ENCODE assay signal across 22 cellular contexts in the genomic region with DNA sequence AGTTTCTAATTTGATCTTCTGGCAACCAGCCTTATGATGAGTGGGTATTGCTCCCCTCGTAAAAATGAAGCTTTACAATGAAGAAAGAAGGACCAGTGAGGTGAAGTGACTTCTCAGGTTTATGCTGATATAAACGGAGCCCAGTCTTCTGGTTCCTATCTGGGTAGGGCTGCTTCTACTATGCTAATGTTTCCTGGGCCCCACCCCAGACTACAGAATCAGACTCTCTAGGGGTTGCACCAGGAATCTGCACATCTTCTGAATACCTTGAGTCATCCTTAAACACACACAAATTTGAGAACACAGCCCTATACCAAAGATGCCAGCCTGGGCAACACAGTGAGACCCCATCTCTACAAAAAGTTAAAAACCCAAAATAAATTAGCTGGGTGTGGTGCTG. TPM values are rescaled to one million over a fixed set of nuclear protein-coding genes. Genes with fewer than 3 reads are reported as not detected.
A peak's percentile ranks its signal among the peaks of the same experiment; 100 is the strongest.
DNase-seq lines count a peak whose midpoint lies in the region; ATAC-seq and TF ChIP-seq lines count a peak whose summit lies in the region.
"Had no signal": no experiment of that assay in that cellular context is flagged by ENCODE, and none has a peak within 500 bp of the region (broad histone marks: within the 10 kb centered on the region; RNA-seq: fewer than 3 reads in every experiment).

No MANE protein-coding gene starts in this region.

- intact Hi-C loops in PC-3 (cut with micrococcal nuclease) (no loop called here), esophagus squamous epithelium (cut with DNase I) (no loop called here), upper lobe of right lung (cut with DNase I) (no loop called here)

- H3K9ac ChIP-seq in PC-3 (ENCODE audit: low read length), result no peak overlapping the region
- H3K9ac ChIP-seq: BLaER1 treated with 17β-estradiol and CSF1 and Interleukin-3, amounts not matched to agents 10 nM and 100 nM had no signal

- no peak for TF ChIP-seq POLR2A in esophagus squamous epithelium (IDR thresholded peaks at IDR 0.05)

- H3K4me3 ChIP-seq in PC-3 (ENCODE audit: low read length) (no peak overlapping the region), esophagus squamous epithelium (no peak overlapping the region), upper lobe of right lung (no peak overlapping the region)
- H3K4me3 ChIP-seq: BLaER1 treated with 17β-estradiol and CSF1 and Interleukin-3, amounts not matched to agents 10 nM and 100 nM; SK-N-MC had no signal

- peak; percentile 61 for DNase-seq in DMS79 (lab: John Stamatoyannopoulos, UW)
- DNase-seq in DMS79 treated with DMSO at 0.1 percent for 48 hours (lab: John Stamatoyannopoulos, UW), result no peak
- DNase-seq in PC-3, result peak; percentile 30
- DNase-seq in esophagus squamous epithelium (lab: John Stamatoyannopoulos, UW), result no peak
- DNase-seq in upper lobe of right lung, result no peak
- DNase-seq in HuH-7.5 (ENCODE audit: low spot score), result no peak
- no peak for DNase-seq in NCI-H1694 treated with DMSO at 0.1 percent for 48 hours (lab: John Stamatoyannopoulos, UW)
- no peak for DNase-seq in C1 segment of cervical spinal cord (lab: John Stamatoyannopoulos, UW)
- DNase-seq: 8988T; CD8-positive, alpha-beta memory T cell; EL; GF-D8; GOT3; HCEC 1CT; NCI-H187; NCI-H2171; NCI-H526 treated with DMSO at 0.1 percent for 48 hours; SHP77 treated with DMSO at 0.1 percent for 48 hours; SW 1271 had no signal

- TF ChIP-seq CTCF in PC-3 (conservative IDR thresholded peaks at IDR 0.05; ENCODE audit: low read depth, low read length), result no peak
- TF ChIP-seq CTCF in esophagus squamous epithelium (IDR thresholded peaks at IDR 0.05), result no peak
- no peak for TF ChIP-seq CTCF in upper lobe of right lung (IDR thresholded peaks at IDR 0.05)

- H3K4me1 ChIP-seq in PC-3 (ENCODE audit: insufficient read depth, low read length) (peaks cover 27% of the 10 kb centered on the region), esophagus squamous epithelium (peaks cover 3 to 42% (median 7%) of the 10 kb centered on the region in 3 donors), upper lobe of right lung (peaks cover 3% of the 10 kb centered on the region)

- 60 to 79% methylated on average over 2 of the region's 2 CpGs for WGBS in esophagus squamous epithelium, 2 donors

- H3K79me2 ChIP-seq in PC-3 (ENCODE audit: low read length), result no peaks in the 10 kb centered on the region

- no TSS peak for BruUV-seq in PC-3 (replicated peaks; lab: Mats Ljungman, UMichigan)

- H3K27me3 ChIP-seq in PC-3 (ENCODE audit: low read length), result no peaks in the 10 kb centered on the region
- H3K27me3 ChIP-seq in esophagus squamous epithelium, result no peaks in the 10 kb centered on the region
- no peaks in the 10 kb centered on the region for H3K27me3 ChIP-seq in upper lobe of right lung
- H3K27me3 ChIP-seq: BLaER1 treated with 17β-estradiol and CSF1 and Interleukin-3, amounts not matched to agents 10 nM and 100 nM had no signal

- CTCF ChIA-PET in PC-3 (lab: Charles Lee), result no interaction called here

- peak overlapping the region; percentile 14; the same call in 1 of the 2 replicates for H3K4me2 ChIP-seq in PC-3 (ENCODE audit: low read length)
- H3K4me2 ChIP-seq: BLaER1 treated with 17β-estradiol and CSF1 and Interleukin-3, amounts not matched to agents 10 nM and 100 nM had no signal

- H3F3A ChIP-seq in PC-3 (ENCODE audit: low read length, unreplicated experiment), result no peaks in the 10 kb centered on the region

- no peaks in the 10 kb centered on the region for H3K36me3 ChIP-seq in PC-3 (ENCODE audit: low read depth, low read length)
- no peaks in the 10 kb centered on the region for H3K36me3 ChIP-seq in esophagus squamous epithelium
- H3K36me3 ChIP-seq in upper lobe of right lung, result no peaks in the 10 kb centered on the region

- no peaks in the 10 kb centered on the region for H3K9me2 ChIP-seq in PC-3 (replicated peaks; ENCODE audit: low read length)

- POLR2A ChIA-PET in PC-3 (lab: Charles Lee; ENCODE audit: unreplicated experiment), result no interaction called here

- H3K9me3 ChIP-seq in PC-3 (ENCODE audit: low read length) (no peaks in the 10 kb centered on the region), esophagus squamous epithelium (no peaks in the 10 kb centered on the region), upper lobe of right lung (no peaks in the 10 kb centered on the region)
- H3K9me3 ChIP-seq: BLaER1 treated with 17β-estradiol and CSF1 and Interleukin-3, amounts not matched to agents 10 nM and 100 nM had no signal

- peak overlapping the region; percentile 45 for H3K27ac ChIP-seq in PC-3 (ENCODE audit: low read length)
- peak overlapping the region; percentile 35 to 80 (median 60) for H3K27ac ChIP-seq in esophagus squamous epithelium
- H3K27ac ChIP-seq in upper lobe of right lung, result peak overlapping the region; percentile 24
- H3K27ac ChIP-seq: BLaER1 treated with 17β-estradiol and CSF1 and Interleukin-3, amounts not matched to agents 10 nM and 100 nM; RWPE1; SK-N-MC had no signal

- no peak overlapping the region for H2AFZ ChIP-seq in PC-3 (ENCODE audit: low read length)

- H4K20me1 ChIP-seq in PC-3 (ENCODE audit: low read length), result no peaks in the 10 kb centered on the region
- H4K20me1 ChIP-seq: BLaER1 treated with 17β-estradiol and CSF1 and Interleukin-3, amounts not matched to agents 10 nM and 100 nM had no signal

- ATAC-seq in PC-3, result peak; percentile 59
- no peak for ATAC-seq in upper lobe of right lung

RNA-seq across cellular contexts. Expression of a gene that starts 16.2 kb away (rescaled TPM):
- total RNA-seq in PC-3 (2014; rRNA removed) (249 and 291 TPM in 2 replicates), esophagus squamous epithelium (100 to 1,000 TPM; 467 to 654 (median 574) TPM), upper lobe of right lung (394 TPM)

RNA-seq across cellular contexts. Expression of a gene that starts 51.0 kb away (rescaled TPM):
- 3.2 and 4.4 TPM in 2 replicates for total RNA-seq in PC-3 (2014; rRNA removed)
- total RNA-seq in esophagus squamous epithelium, result 10 to 100 TPM in 3 of 4 donors, 1 to 10 TPM in 1; 7.1 to 35.3 (median 15.2) TPM
- total RNA-seq in upper lobe of right lung, result 24.0 TPM

RNA-seq across cellular contexts. Expression of a gene that starts 51.1 kb away (rescaled TPM):
- 20.9 and 27.6 TPM in 2 replicates for total RNA-seq in PC-3 (2014; rRNA removed)
- 10 to 100 TPM; 12.8 to 31.7 (median 24.1) TPM for total RNA-seq in esophagus squamous epithelium
- total RNA-seq in upper lobe of right lung, result 20.1 TPM

Comparison
In these comparisons a context has a peak if more than half of its experiments do, and no peak if none do; other contexts are left out.
1. DNase-seq: peak in DMS79 (single experiment) and PC-3 (single experiment); none in DMS79 treated with DMSO at 0.1 percent for 48 hours (single experiment), esophagus squamous epithelium (single experiment), upper lobe of right lung (single experiment), HuH-7.5 (single experiment), NCI-H1694 treated with DMSO at 0.1 percent for 48 hours (single experiment) and C1 segment of cervical spinal cord (0 of 14).
2. Peak in every context shown above with its lines, with median percentiles within 50 percentile points of each other: H3K27ac ChIP-seq.